ENCODE assay signal across 2 cellular contexts in genomic region chr16:2956566-2956956, GRCh38.
TF ChIP-seq lines count a peak whose summit lies in the region.

No MANE protein-coding gene starts in this region.

TF ChIP-seq in HEK293, 187 proteins besides CTCF, POLR2A, EP300 and RAD21:
- TF ChIP-seq ZNF16 (tag by site-specific recombination; IDR thresholded peaks at IDR 0.05; ENCODE audit: low read depth): no peak
- peak; percentile 31; the same call in 1 of the 2 replicates for TF ChIP-seq SCRT2 (tag by site-specific recombination; IDR thresholded peaks at IDR 0.05)
- TF ChIP-seq ZNF449 (tag by site-specific recombination; IDR thresholded peaks at IDR 0.05): no peak
- no peak for TF ChIP-seq ZNF558 (tag by site-specific recombination; IDR thresholded peaks at IDR 0.05)
TF ChIP-seq in HEK293: peak in this region for 1.

TF ChIP-seq in K562, 482 proteins besides CTCF, POLR2A, EP300 and RAD21:
- TF ChIP-seq ZFP36 (IDR thresholded peaks at IDR 0.05; ENCODE audit: low read depth, low read length, partially characterized antibody): peak; percentile 49
- TF ChIP-seq RCOR1 (IDR thresholded peaks at IDR 0.05; ENCODE audit: borderline replicate concordance in 1 of 2, low read depth in 2 of 2, low read length in 2 of 2): no peak
TF ChIP-seq in K562: peak in this region for 1.
